Comparison of ENCODE assay signal across 1 cellular context in genomic region chr19:796692-797527, GRCh38.
A peak's percentile ranks its signal among the peaks of the same experiment; 100 is the strongest.
TF ChIP-seq lines count a peak whose summit lies in the region.

PTBP1 (plus strand) TSS chr19:797452; CDS start chr19:797498, 46 bp downstream.

TF ChIP-seq in HepG2, 621 proteins besides CTCF, POLR2A, EP300 and RAD21 (continued from another document and continues in another):
- TF ChIP-seq, protein P1, sequence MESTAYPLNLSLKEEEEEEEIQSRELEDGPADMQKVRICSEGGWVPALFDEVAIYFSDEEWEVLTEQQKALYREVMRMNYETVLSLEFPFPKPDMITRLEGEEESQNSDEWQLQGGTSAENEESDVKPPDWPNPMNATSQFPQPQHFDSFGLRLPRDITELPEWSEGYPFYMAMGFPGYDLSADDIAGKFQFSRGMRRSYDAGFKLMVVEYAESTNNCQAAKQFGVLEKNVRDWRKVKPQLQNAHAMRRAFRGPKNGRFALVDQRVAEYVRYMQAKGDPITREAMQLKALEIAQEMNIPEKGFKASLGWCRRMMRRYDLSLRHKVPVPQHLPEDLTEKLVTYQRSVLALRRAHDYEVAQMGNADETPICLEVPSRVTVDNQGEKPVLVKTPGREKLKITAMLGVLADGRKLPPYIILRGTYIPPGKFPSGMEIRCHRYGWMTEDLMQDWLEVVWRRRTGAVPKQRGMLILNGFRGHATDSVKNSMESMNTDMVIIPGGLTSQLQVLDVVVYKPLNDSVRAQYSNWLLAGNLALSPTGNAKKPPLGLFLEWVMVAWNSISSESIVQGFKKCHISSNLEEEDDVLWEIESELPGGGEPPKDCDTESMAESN (CRISPR knock-in tag; conservative IDR thresholded peaks at IDR 0.05) = 0 out of 2 replicates have a peak, but pooled peaks have one; percentile 31
- TF ChIP-seq, protein P2, sequence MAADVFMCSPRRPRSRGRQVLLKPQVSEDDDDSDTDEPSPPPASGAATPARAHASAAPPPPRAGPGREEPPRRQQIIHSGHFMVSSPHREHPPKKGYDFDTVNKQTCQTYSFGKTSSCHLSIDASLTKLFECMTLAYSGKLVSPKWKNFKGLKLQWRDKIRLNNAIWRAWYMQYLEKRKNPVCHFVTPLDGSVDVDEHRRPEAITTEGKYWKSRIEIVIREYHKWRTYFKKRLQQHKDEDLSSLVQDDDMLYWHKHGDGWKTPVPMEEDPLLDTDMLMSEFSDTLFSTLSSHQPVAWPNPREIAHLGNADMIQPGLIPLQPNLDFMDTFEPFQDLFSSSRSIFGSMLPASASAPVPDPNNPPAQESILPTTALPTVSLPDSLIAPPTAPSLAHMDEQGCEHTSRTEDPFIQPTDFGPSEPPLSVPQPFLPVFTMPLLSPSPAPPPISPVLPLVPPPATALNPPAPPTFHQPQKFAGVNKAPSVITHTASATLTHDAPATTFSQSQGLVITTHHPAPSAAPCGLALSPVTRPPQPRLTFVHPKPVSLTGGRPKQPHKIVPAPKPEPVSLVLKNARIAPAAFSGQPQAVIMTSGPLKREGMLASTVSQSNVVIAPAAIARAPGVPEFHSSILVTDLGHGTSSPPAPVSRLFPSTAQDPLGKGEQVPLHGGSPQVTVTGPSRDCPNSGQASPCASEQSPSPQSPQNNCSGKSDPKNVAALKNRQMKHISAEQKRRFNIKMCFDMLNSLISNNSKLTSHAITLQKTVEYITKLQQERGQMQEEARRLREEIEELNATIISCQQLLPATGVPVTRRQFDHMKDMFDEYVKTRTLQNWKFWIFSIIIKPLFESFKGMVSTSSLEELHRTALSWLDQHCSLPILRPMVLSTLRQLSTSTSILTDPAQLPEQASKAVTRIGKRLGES (CRISPR knock-in tag; IDR thresholded peaks at IDR 0.05; ENCODE audit: borderline replicate concordance) = no peak
- TF ChIP-seq EEA1 (CRISPR knock-in tag; IDR thresholded peaks at IDR 0.05; ENCODE audit: borderline replicate concordance) (no peak), ZKSCAN5 (CRISPR knock-in tag; IDR thresholded peaks at IDR 0.05) (no peak), STAT5B (CRISPR knock-in tag; IDR thresholded peaks at IDR 0.05) (no peak), ZHX2 (IDR thresholded peaks at IDR 0.05; ENCODE audit: low read depth) (peak; percentile 100), ZHX2 (CRISPR knock-in tag; IDR thresholded peaks at IDR 0.05; ENCODE audit: borderline replicate concordance) (no peak; the same call in 1 of the 2 replicates), ZNF761 (CRISPR knock-in tag; conservative IDR thresholded peaks at IDR 0.05) (no peak), ZNF256 (CRISPR knock-in tag; conservative IDR thresholded peaks at IDR 0.05) (no peak), ZNF17 (CRISPR knock-in tag; IDR thresholded peaks at IDR 0.05) (no peak), KDM3A (CRISPR knock-in tag; IDR thresholded peaks at IDR 0.05; ENCODE audit: low read depth) (peak; percentile 69; the same call in 1 of the 2 replicates), ZXDC (CRISPR knock-in tag; IDR thresholded peaks at IDR 0.05) (no peak), PAXIP1 (CRISPR knock-in tag; conservative IDR thresholded peaks at IDR 0.05) (peak; percentile 55), NFYC (CRISPR knock-in tag; IDR thresholded peaks at IDR 0.05) (peak; percentile 96), HBP1 (CRISPR knock-in tag; IDR thresholded peaks at IDR 0.05; ENCODE audit: low read depth) (peak; percentile 51; the same call in 1 of the 2 replicates), ZNF615 (CRISPR knock-in tag; IDR thresholded peaks at IDR 0.05; ENCODE audit: borderline replicate concordance) (no peak), ZNF503 (CRISPR knock-in tag; IDR thresholded peaks at IDR 0.05) (0 out of 2 replicates have a peak, but pooled peaks have one; percentile 18), ZNF496 (CRISPR knock-in tag; IDR thresholded peaks at IDR 0.05; ENCODE audit: insufficient replicate concordance) (no peak), MIER3 (CRISPR knock-in tag; IDR thresholded peaks at IDR 0.05; ENCODE audit: borderline replicate concordance) (peak; percentile 88; the same call in 1 of the 2 replicates), RFX1 (IDR thresholded peaks at IDR 0.05) (no peak), AHR (CRISPR knock-in tag; IDR thresholded peaks at IDR 0.05) (0 out of 2 replicates have a peak, but pooled peaks have one; percentile 32), PRMT3 (CRISPR knock-in tag; IDR thresholded peaks at IDR 0.05; ENCODE audit: borderline replicate concordance, low read depth) (no peak), HOXA5 (CRISPR knock-in tag; IDR thresholded peaks at IDR 0.05) (peak; percentile 61; the same call in 1 of the 2 replicates), HDAC2 (CRISPR knock-in tag; IDR thresholded peaks at IDR 0.05) (peak; percentile 51), SMARCE1 (IDR thresholded peaks at IDR 0.05; ENCODE audit: borderline replicate concordance) (no peak), REPIN1 (CRISPR knock-in tag; IDR thresholded peaks at IDR 0.05; ENCODE audit: borderline replicate concordance, low read depth) (peak; percentile 86; the same call in 1 of the 2 replicates), NR1H2 (CRISPR knock-in tag; IDR thresholded peaks at IDR 0.05; ENCODE audit: borderline replicate concordance, low read depth) (no peak), CREB1 (IDR thresholded peaks at IDR 0.05) (peak; percentile 87), CREB1 (CRISPR knock-in tag; IDR thresholded peaks at IDR 0.05) (peak; percentile 83), ATF7 (IDR thresholded peaks at IDR 0.05) (no peak), ATF7 (CRISPR knock-in tag; IDR thresholded peaks at IDR 0.05) (0 out of 2 replicates have a peak, but pooled peaks have one; percentile 7), KAT8 (CRISPR knock-in tag; IDR thresholded peaks at IDR 0.05) (peak; percentile 95), TCF7 (IDR thresholded peaks at IDR 0.05; ENCODE audit: low read depth) (no peak)
- TF ChIP-seq, protein P3, sequence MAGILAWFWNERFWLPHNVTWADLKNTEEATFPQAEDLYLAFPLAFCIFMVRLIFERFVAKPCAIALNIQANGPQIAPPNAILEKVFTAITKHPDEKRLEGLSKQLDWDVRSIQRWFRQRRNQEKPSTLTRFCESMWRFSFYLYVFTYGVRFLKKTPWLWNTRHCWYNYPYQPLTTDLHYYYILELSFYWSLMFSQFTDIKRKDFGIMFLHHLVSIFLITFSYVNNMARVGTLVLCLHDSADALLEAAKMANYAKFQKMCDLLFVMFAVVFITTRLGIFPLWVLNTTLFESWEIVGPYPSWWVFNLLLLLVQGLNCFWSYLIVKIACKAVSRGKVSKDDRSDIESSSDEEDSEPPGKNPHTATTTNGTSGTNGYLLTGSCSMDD (CRISPR knock-in tag; IDR thresholded peaks at IDR 0.05) = no peak
- TF ChIP-seq, protein P4, sequence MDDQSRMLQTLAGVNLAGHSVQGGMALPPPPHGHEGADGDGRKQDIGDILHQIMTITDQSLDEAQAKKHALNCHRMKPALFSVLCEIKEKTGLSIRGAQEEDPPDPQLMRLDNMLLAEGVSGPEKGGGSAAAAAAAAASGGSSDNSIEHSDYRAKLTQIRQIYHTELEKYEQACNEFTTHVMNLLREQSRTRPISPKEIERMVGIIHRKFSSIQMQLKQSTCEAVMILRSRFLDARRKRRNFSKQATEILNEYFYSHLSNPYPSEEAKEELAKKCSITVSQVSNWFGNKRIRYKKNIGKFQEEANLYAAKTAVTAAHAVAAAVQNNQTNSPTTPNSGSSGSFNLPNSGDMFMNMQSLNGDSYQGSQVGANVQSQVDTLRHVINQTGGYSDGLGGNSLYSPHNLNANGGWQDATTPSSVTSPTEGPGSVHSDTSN (CRISPR knock-in tag; IDR thresholded peaks at IDR 0.05; ENCODE audit: borderline replicate concordance) = no peak
